In the genomic region with DNA sequence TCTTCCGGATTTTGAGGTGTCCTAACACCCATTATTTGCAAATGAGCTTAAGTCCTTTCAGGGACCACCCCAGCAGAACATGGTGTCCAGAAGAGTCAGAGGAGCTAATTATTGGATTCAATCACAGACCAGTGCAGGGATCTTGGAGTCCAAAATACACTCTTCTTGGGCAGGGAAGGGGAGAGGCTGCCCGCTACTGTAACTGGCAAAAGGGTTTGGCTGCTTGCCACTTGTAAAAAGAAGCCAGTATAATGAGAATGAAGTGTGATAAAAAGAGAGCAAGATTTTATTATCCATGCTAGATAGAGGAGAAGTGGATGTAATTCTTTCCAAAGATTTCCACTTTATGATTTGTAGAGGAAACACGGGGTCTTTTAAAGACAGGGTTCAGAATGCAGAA, we compare ENCODE assay signal across 36 cellular contexts. TPM values are rescaled to one million over a fixed set of nuclear protein-coding genes. Genes with fewer than 3 reads are reported as not detected.
"Had no signal": no experiment of that assay in that cellular context is flagged by ENCODE, and none has a peak within 500 bp of the region (broad histone marks: within the 10 kb centered on the region; RNA-seq: fewer than 3 reads in every experiment).

No MANE protein-coding gene starts in this region.

- H3K27me3 ChIP-seq: body of pancreas had no signal

- H3K4me3 Mint-ChIP-seq: activated CD4-positive, alpha-beta memory T cell treated with anti-CD3 and anti-CD28 coated beads for 36 hours; activated CD4-positive, alpha-beta T cell treated with anti-CD3 and anti-CD28 coated beads for 36 hours; activated CD4-positive, alpha-beta T cell treated with anti-CD3 and anti-CD28 coated beads, Interleukin-2, amount 10 ng/mL, durations not matched to agents 24 days and 14 days; activated CD8-positive, alpha-beta memory T cell treated with anti-CD3 and anti-CD28 coated beads, Interleukin-2, amount 10 ng/mL, durations not matched to agents 7 days and 5 days; activated CD8-positive, alpha-beta T cell treated with anti-CD3 and anti-CD28 coated beads, Interleukin-2, amount 10 ng/mL, durations not matched to agents 7 days and 5 days; activated naive CD4-positive, alpha-beta T cell treated with anti-CD3 and anti-CD28 coated beads for 36 hours; activated naive CD4-positive, alpha-beta T cell treated with anti-CD3 and anti-CD28 coated beads, Interleukin-2, amount 50 U/mL, for 24 hours; activated naive CD8-positive, alpha-beta T cell treated with anti-CD3 and anti-CD28 coated beads for 36 hours; activated naive CD8-positive, alpha-beta T cell treated with anti-CD3 and anti-CD28 coated beads, Interleukin-2, amount 50 U/mL, for 24 hours; activated T-helper 1 cell treated with anti-CD3 and anti-CD28 coated beads, Interleukin-12 subunit alpha, Interleukin-12 subunit beta, Interleukin-2, Interleukin-4 antibody, amounts not matched to agents 30 ng/mL and 10 ng/mL and 1 ng/mL, durations not matched to agents 14 hours and 24 hours and 36 hours had no signal

- H3K27ac Mint-ChIP-seq: activated CD4-positive, alpha-beta memory T cell treated with anti-CD3 and anti-CD28 coated beads for 36 hours; activated CD4-positive, alpha-beta T cell treated with anti-CD3 and anti-CD28 coated beads for 36 hours; activated CD4-positive, alpha-beta T cell treated with anti-CD3 and anti-CD28 coated beads, Interleukin-2, amount 10 ng/mL, durations not matched to agents 24 days and 14 days; activated CD8-positive, alpha-beta memory T cell treated with anti-CD3 and anti-CD28 coated beads, Interleukin-2, amount 10 ng/mL, durations not matched to agents 7 days and 5 days; activated CD8-positive, alpha-beta T cell treated with anti-CD3 and anti-CD28 coated beads, Interleukin-2, amount 10 ng/mL, durations not matched to agents 7 days and 5 days; activated naive CD4-positive, alpha-beta T cell treated with anti-CD3 and anti-CD28 coated beads for 36 hours; activated naive CD4-positive, alpha-beta T cell treated with anti-CD3 and anti-CD28 coated beads, Interleukin-2, amount 50 U/mL, for 24 hours; activated naive CD8-positive, alpha-beta T cell treated with anti-CD3 and anti-CD28 coated beads for 36 hours; activated naive CD8-positive, alpha-beta T cell treated with anti-CD3 and anti-CD28 coated beads, Interleukin-2, amount 50 U/mL, for 24 hours; activated T-helper 1 cell treated with anti-CD3 and anti-CD28 coated beads, Interleukin-12 subunit alpha, Interleukin-12 subunit beta, Interleukin-2, Interleukin-4 antibody, amounts not matched to agents 30 ng/mL and 10 ng/mL and 1 ng/mL, durations not matched to agents 14 hours and 24 hours and 36 hours; activated T-helper 2 cell treated with anti-CD3 and anti-CD28 coated beads, Interferon-gamma antibody, Interleukin-2, Interleukin-4, amounts not matched to agents 10 μg/mL and 5 μg/mL and 100 μg/mL, durations not matched to agents 14 hours and 24 hours and 36 hours had no signal

- ATAC-seq: activated CD4-positive, alpha-beta T cell treated with anti-CD3 and anti-CD28 coated beads for 36 hours; activated CD8-positive, alpha-beta memory T cell treated with anti-CD3 and anti-CD28 coated beads, Interleukin-2, amount 10 ng/mL, durations not matched to agents 7 days and 5 days; activated CD8-positive, alpha-beta T cell treated with anti-CD3 and anti-CD28 coated beads, Interleukin-2, amount 10 ng/mL, durations not matched to agents 7 days and 5 days; activated naive CD8-positive, alpha-beta T cell treated with anti-CD3 and anti-CD28 coated beads, Interleukin-2, amount 50 U/mL, for 24 hours; body of pancreas; gastroesophageal sphincter had no signal

- H3K4me3 ChIP-seq: adrenal gland, body of pancreas, esophagus squamous epithelium, gastroesophageal sphincter had no signal

- H3K4me1 Mint-ChIP-seq: activated CD4-positive, alpha-beta T cell treated with anti-CD3 and anti-CD28 coated beads for 36 hours; activated CD4-positive, alpha-beta T cell treated with anti-CD3 and anti-CD28 coated beads, Interleukin-2, amount 10 ng/mL, durations not matched to agents 24 days and 14 days; activated CD8-positive, alpha-beta memory T cell treated with anti-CD3 and anti-CD28 coated beads, Interleukin-2, amount 10 ng/mL, durations not matched to agents 7 days and 5 days; activated naive CD4-positive, alpha-beta T cell treated with anti-CD3 and anti-CD28 coated beads, Interleukin-2, amount 50 U/mL, for 24 hours; activated naive CD8-positive, alpha-beta T cell treated with anti-CD3 and anti-CD28 coated beads for 36 hours; activated naive CD8-positive, alpha-beta T cell treated with anti-CD3 and anti-CD28 coated beads, Interleukin-2, amount 50 U/mL, for 24 hours had no signal

- DNase-seq: activated CD4-positive, alpha-beta memory T cell treated with anti-CD3 and anti-CD28 coated beads for 36 hours; activated CD4-positive, alpha-beta T cell treated with anti-CD3 and anti-CD28 coated beads for 36 hours; activated CD4-positive, alpha-beta T cell treated with anti-CD3 and anti-CD28 coated beads, Interleukin-2, amount 10 ng/mL, durations not matched to agents 24 days and 14 days; activated CD4-positive, CD25-positive, alpha-beta regulatory T cell; activated CD4-positive, CD25-positive, alpha-beta regulatory T cell treated with anti-CD3 and anti-CD28 coated beads, Interleukin-2, amount 50 U/mL, for 72 hours; activated CD8-positive, alpha-beta memory T cell treated with anti-CD3 and anti-CD28 coated beads, Interleukin-2, amount 10 ng/mL, durations not matched to agents 7 days and 5 days; activated CD8-positive, alpha-beta memory T cell treated with anti-CD3 and anti-CD28 coated beads, Interleukin-2, amount 50 U/mL, for 4 hours; activated CD8-positive, alpha-beta T cell treated with anti-CD3 and anti-CD28 coated beads, Interleukin-2, amount 10 ng/mL, durations not matched to agents 7 days and 5 days; activated effector memory CD4-positive, alpha-beta T cell treated with anti-CD3 and anti-CD28 coated beads, Interleukin-2, amount 50 U/mL, for 16 hours; activated naive CD4-positive, alpha-beta T cell treated with anti-CD3 and anti-CD28 coated beads for 36 hours; activated naive CD8-positive, alpha-beta T cell treated with anti-CD3 and anti-CD28 coated beads for 36 hours; activated naive CD8-positive, alpha-beta T cell treated with anti-CD3 and anti-CD28 coated beads, Interleukin-2, amount 50 U/mL, for 24 hours; activated T-cell treated with anti-CD3 and anti-CD28 coated beads, Interleukin-2, amount 50 U/mL, for 1 hour; activated T-cell treated with anti-CD3 and anti-CD28 coated beads, Interleukin-2, amount 50 U/mL, for 48 hours; adrenal gland; amygdala; aorta; body of pancreas; caudate nucleus; effector CD8-positive, alpha-beta T cell; esophagus squamous epithelium; foreskin melanocyte; T-helper 2 cell had no signal

- H3K9me3 Mint-ChIP-seq: activated CD4-positive, alpha-beta memory T cell treated with anti-CD3 and anti-CD28 coated beads for 36 hours; activated CD4-positive, alpha-beta T cell treated with anti-CD3 and anti-CD28 coated beads, Interleukin-2, amount 10 ng/mL, durations not matched to agents 24 days and 14 days; activated naive CD4-positive, alpha-beta T cell treated with anti-CD3 and anti-CD28 coated beads for 36 hours; activated naive CD4-positive, alpha-beta T cell treated with anti-CD3 and anti-CD28 coated beads, Interleukin-2, amount 50 U/mL, for 24 hours; activated naive CD8-positive, alpha-beta T cell treated with anti-CD3 and anti-CD28 coated beads for 36 hours; activated naive CD8-positive, alpha-beta T cell treated with anti-CD3 and anti-CD28 coated beads, Interleukin-2, amount 50 U/mL, for 24 hours; activated T-helper 1 cell treated with anti-CD3 and anti-CD28 coated beads, Interleukin-12 subunit alpha, Interleukin-12 subunit beta, Interleukin-2, Interleukin-4 antibody, amounts not matched to agents 30 ng/mL and 10 ng/mL and 1 ng/mL, durations not matched to agents 14 hours and 24 hours and 36 hours; activated T-helper 2 cell treated with anti-CD3 and anti-CD28 coated beads, Interferon-gamma antibody, Interleukin-2, Interleukin-4, amounts not matched to agents 10 μg/mL and 5 μg/mL and 100 μg/mL, durations not matched to agents 14 hours and 24 hours and 36 hours had no signal

- H3K27ac ChIP-seq: adrenal gland, body of pancreas, epithelial cell of prostate, esophagus squamous epithelium, gastroesophageal sphincter had no signal

- H3K36me3 Mint-ChIP-seq: activated CD4-positive, alpha-beta memory T cell treated with anti-CD3 and anti-CD28 coated beads for 36 hours; activated CD8-positive, alpha-beta memory T cell treated with anti-CD3 and anti-CD28 coated beads, Interleukin-2, amount 10 ng/mL, durations not matched to agents 7 days and 5 days; activated naive CD4-positive, alpha-beta T cell treated with anti-CD3 and anti-CD28 coated beads, Interleukin-2, amount 50 U/mL, for 24 hours; activated naive CD8-positive, alpha-beta T cell treated with anti-CD3 and anti-CD28 coated beads for 36 hours had no signal

RNA-seq across cellular contexts. Expression of a gene that starts 19.3 kb away (rescaled TPM):
- total RNA-seq: activated CD4-positive, alpha-beta memory T cell treated with anti-CD3 and anti-CD28 coated beads for 36 hours; activated CD4-positive, alpha-beta T cell treated with anti-CD3 and anti-CD28 coated beads for 36 hours; activated CD4-positive, alpha-beta T cell treated with anti-CD3 and anti-CD28 coated beads, Interleukin-2, amount 10 ng/mL, durations not matched to agents 24 days and 14 days; activated CD8-positive, alpha-beta memory T cell treated with anti-CD3 and anti-CD28 coated beads for 36 hours; activated CD8-positive, alpha-beta memory T cell treated with anti-CD3 and anti-CD28 coated beads, Interleukin-2, amount 10 ng/mL, durations not matched to agents 7 days and 5 days; activated CD8-positive, alpha-beta T cell treated with anti-CD3 and anti-CD28 coated beads, Interleukin-2, amount 10 ng/mL, durations not matched to agents 7 days and 5 days; activated naive CD4-positive, alpha-beta T cell treated with anti-CD3 and anti-CD28 coated beads for 36 hours; activated naive CD8-positive, alpha-beta T cell treated with anti-CD3 and anti-CD28 coated beads for 36 hours; activated T-helper 1 cell treated with anti-CD3 and anti-CD28 coated beads, Interleukin-12 subunit alpha, Interleukin-12 subunit beta, Interleukin-2, Interleukin-4 antibody, amounts not matched to agents 30 ng/mL and 10 ng/mL and 1 ng/mL, durations not matched to agents 14 hours and 24 hours and 36 hours; activated T-helper 2 cell treated with anti-CD3 and anti-CD28 coated beads, Interferon-gamma antibody, Interleukin-2, Interleukin-4, amounts not matched to agents 10 μg/mL and 5 μg/mL and 100 μg/mL, durations not matched to agents 14 hours and 24 hours and 36 hours; adrenal gland; aorta; body of pancreas; chondrocyte; dermis microvascular lymphatic vessel endothelial cell; endothelial cell of umbilical vein; esophagus squamous epithelium; fibroblast of lung; fibroblast of villous mesenchyme; gastroesophageal sphincter; glomerular endothelial cell; T-helper 1 cell treated with Interleukin-12 subunit alpha and Interleukin-12 subunit beta and Interleukin-4 antibody, amounts not matched to agents 30 ng/mL and 1 ng/mL, for 36 hours had no signal

RNA-seq across cellular contexts. Expression of a gene that starts 26.6 kb away (rescaled TPM):
- total RNA-seq: activated CD4-positive, alpha-beta T cell treated with anti-CD3 and anti-CD28 coated beads, Interleukin-2, amount 10 ng/mL, durations not matched to agents 24 days and 14 days; activated CD8-positive, alpha-beta memory T cell treated with anti-CD3 and anti-CD28 coated beads for 36 hours; activated CD8-positive, alpha-beta memory T cell treated with anti-CD3 and anti-CD28 coated beads, Interleukin-2, amount 10 ng/mL, durations not matched to agents 7 days and 5 days; activated CD8-positive, alpha-beta T cell treated with anti-CD3 and anti-CD28 coated beads, Interleukin-2, amount 10 ng/mL, durations not matched to agents 7 days and 5 days; activated T-helper 1 cell treated with anti-CD3 and anti-CD28 coated beads, Interleukin-12 subunit alpha, Interleukin-12 subunit beta, Interleukin-2, Interleukin-4 antibody, amounts not matched to agents 30 ng/mL and 10 ng/mL and 1 ng/mL, durations not matched to agents 14 hours and 24 hours and 36 hours; activated T-helper 2 cell treated with anti-CD3 and anti-CD28 coated beads, Interferon-gamma antibody, Interleukin-2, Interleukin-4, amounts not matched to agents 10 μg/mL and 5 μg/mL and 100 μg/mL, durations not matched to agents 14 hours and 24 hours and 36 hours; chondrocyte; dermis microvascular lymphatic vessel endothelial cell; endothelial cell of umbilical vein; fibroblast of lung; fibroblast of villous mesenchyme; glomerular endothelial cell had no signal

RNA-seq across cellular contexts. Expression of a gene that starts 43.1 kb away (rescaled TPM):
- total RNA-seq: activated CD4-positive, alpha-beta memory T cell treated with anti-CD3 and anti-CD28 coated beads for 36 hours; activated CD4-positive, alpha-beta T cell treated with anti-CD3 and anti-CD28 coated beads for 36 hours; activated CD4-positive, alpha-beta T cell treated with anti-CD3 and anti-CD28 coated beads, Interleukin-2, amount 10 ng/mL, durations not matched to agents 24 days and 14 days; activated CD8-positive, alpha-beta memory T cell treated with anti-CD3 and anti-CD28 coated beads for 36 hours; activated CD8-positive, alpha-beta memory T cell treated with anti-CD3 and anti-CD28 coated beads, Interleukin-2, amount 10 ng/mL, durations not matched to agents 7 days and 5 days; activated CD8-positive, alpha-beta T cell treated with anti-CD3 and anti-CD28 coated beads, Interleukin-2, amount 10 ng/mL, durations not matched to agents 7 days and 5 days; activated naive CD4-positive, alpha-beta T cell treated with anti-CD3 and anti-CD28 coated beads for 36 hours; activated naive CD8-positive, alpha-beta T cell treated with anti-CD3 and anti-CD28 coated beads for 36 hours; activated T-helper 1 cell treated with anti-CD3 and anti-CD28 coated beads, Interleukin-12 subunit alpha, Interleukin-12 subunit beta, Interleukin-2, Interleukin-4 antibody, amounts not matched to agents 30 ng/mL and 10 ng/mL and 1 ng/mL, durations not matched to agents 14 hours and 24 hours and 36 hours; activated T-helper 2 cell treated with anti-CD3 and anti-CD28 coated beads, Interferon-gamma antibody, Interleukin-2, Interleukin-4, amounts not matched to agents 10 μg/mL and 5 μg/mL and 100 μg/mL, durations not matched to agents 14 hours and 24 hours and 36 hours; adrenal gland; aorta; body of pancreas; chondrocyte; dermis microvascular lymphatic vessel endothelial cell; endothelial cell of umbilical vein; esophagus squamous epithelium; fibroblast of lung; fibroblast of villous mesenchyme; gastroesophageal sphincter; glomerular endothelial cell; T-helper 1 cell treated with Interleukin-12 subunit alpha and Interleukin-12 subunit beta and Interleukin-4 antibody, amounts not matched to agents 30 ng/mL and 1 ng/mL, for 36 hours had no signal

RNA-seq across cellular contexts. Expression of a gene that starts 51.0 kb away (rescaled TPM):
- total RNA-seq: activated CD4-positive, alpha-beta memory T cell treated with anti-CD3 and anti-CD28 coated beads for 36 hours; activated CD4-positive, alpha-beta T cell treated with anti-CD3 and anti-CD28 coated beads for 36 hours; activated CD4-positive, alpha-beta T cell treated with anti-CD3 and anti-CD28 coated beads, Interleukin-2, amount 10 ng/mL, durations not matched to agents 24 days and 14 days; activated CD8-positive, alpha-beta memory T cell treated with anti-CD3 and anti-CD28 coated beads for 36 hours; activated CD8-positive, alpha-beta memory T cell treated with anti-CD3 and anti-CD28 coated beads, Interleukin-2, amount 10 ng/mL, durations not matched to agents 7 days and 5 days; activated CD8-positive, alpha-beta T cell treated with anti-CD3 and anti-CD28 coated beads, Interleukin-2, amount 10 ng/mL, durations not matched to agents 7 days and 5 days; activated naive CD4-positive, alpha-beta T cell treated with anti-CD3 and anti-CD28 coated beads for 36 hours; activated naive CD8-positive, alpha-beta T cell treated with anti-CD3 and anti-CD28 coated beads for 36 hours; activated T-helper 1 cell treated with anti-CD3 and anti-CD28 coated beads, Interleukin-12 subunit alpha, Interleukin-12 subunit beta, Interleukin-2, Interleukin-4 antibody, amounts not matched to agents 30 ng/mL and 10 ng/mL and 1 ng/mL, durations not matched to agents 14 hours and 24 hours and 36 hours; activated T-helper 2 cell treated with anti-CD3 and anti-CD28 coated beads, Interferon-gamma antibody, Interleukin-2, Interleukin-4, amounts not matched to agents 10 μg/mL and 5 μg/mL and 100 μg/mL, durations not matched to agents 14 hours and 24 hours and 36 hours; adrenal gland; aorta; body of pancreas; chondrocyte; dermis microvascular lymphatic vessel endothelial cell; endothelial cell of umbilical vein; esophagus squamous epithelium; fibroblast of lung; fibroblast of villous mesenchyme; gastroesophageal sphincter; glomerular endothelial cell; T-helper 1 cell treated with Interleukin-12 subunit alpha and Interleukin-12 subunit beta and Interleukin-4 antibody, amounts not matched to agents 30 ng/mL and 1 ng/mL, for 36 hours had no signal
